11 cellular contexts compared by ENCODE assay signal in genomic region chr5:30401479-30402058, GRCh38.
DNase-seq lines count a peak whose midpoint lies in the region; ATAC-seq, FAIRE-seq and TF ChIP-seq lines count a peak whose summit lies in the region.
"Had no signal": no experiment of that assay in that cellular context is flagged by ENCODE, and none has a peak within 500 bp of the region (broad histone marks: within the 10 kb centered on the region; RNA-seq: fewer than 3 reads in every experiment).

No MANE protein-coding gene starts in this region.

- no peak overlapping the region for H3K27ac Mint-ChIP-seq in endodermal cell
- no peak overlapping the region for H3K27ac Mint-ChIP-seq in activated CD4-positive, alpha-beta T cell treated with anti-CD3 and anti-CD28 coated beads, Interleukin-2, amount 10 ng/mL, durations not matched to agents 7 days and 5 days
- H3K27ac Mint-ChIP-seq: T-helper 1 cell treated with Interleukin-12 subunit alpha and Interleukin-12 subunit beta and Interleukin-4 antibody, amounts not matched to agents 30 μg/mL and 1 μg/mL, for 36 hours had no signal

- no peak for TF ChIP-seq POLR2A in upper lobe of left lung (IDR thresholded peaks at IDR 0.05)

- 26 to 33% methylated on average over 2 to 3 of the region's 3 CpGs for WGBS in endodermal cell (ENCODE audit: insufficient coverage in 1 of 2, insufficient read length in 1 of 2), 2 experiments
- WGBS in pancreas, 2 donors = 11 to 20% methylated on average over 3 of the region's 3 CpGs
- WGBS in upper lobe of left lung, 2 donors = 36 to 47% methylated on average over 3 of the region's 3 CpGs

- no peaks in the 10 kb centered on the region for H3K27me3 ChIP-seq in endodermal cell (ENCODE audit: control insufficient read depth, insufficient read depth, low read length, poor library complexity, severe bottlenecking)
- H3K27me3 ChIP-seq in pancreas = no peaks in the 10 kb centered on the region
- H3K27me3 ChIP-seq in effector memory CD4-positive, alpha-beta T cell (replicated peaks; ENCODE audit: control insufficient read depth, insufficient read depth, low read length, poor library complexity, severe bottlenecking) = no peaks in the 10 kb centered on the region
- H3K27me3 ChIP-seq in upper lobe of left lung = no peaks in the 10 kb centered on the region
- H3K27me3 ChIP-seq: BLaER1 treated with 17β-estradiol and CSF1 and Interleukin-3, amounts not matched to agents 10 nM and 100 nM had no signal

- H3K9me3 Mint-ChIP-seq in endodermal cell = no peaks in the 10 kb centered on the region
- peaks cover 10% of the 10 kb centered on the region for H3K9me3 Mint-ChIP-seq in activated CD4-positive, alpha-beta T cell treated with anti-CD3 and anti-CD28 coated beads, Interleukin-2, amount 10 ng/mL, durations not matched to agents 7 days and 5 days

- no peaks in the 10 kb centered on the region for H3K9me3 ChIP-seq in endodermal cell (ENCODE audit: control insufficient read depth, low read length)
- H3K9me3 ChIP-seq in pancreas = no peaks in the 10 kb centered on the region
- H3K9me3 ChIP-seq in effector memory CD4-positive, alpha-beta T cell (ENCODE audit: control insufficient read depth, low read length) = no peaks in the 10 kb centered on the region
- H3K9me3 ChIP-seq in upper lobe of left lung = no peaks in the 10 kb centered on the region
- H3K9me3 ChIP-seq: BLaER1 treated with 17β-estradiol and CSF1 and Interleukin-3, amounts not matched to agents 10 nM and 100 nM had no signal

- FAIRE-seq in pancreas (lab: Jason Lieb, UNC) = no peak

- no peak for TF ChIP-seq EP300 in upper lobe of left lung (IDR thresholded peaks at IDR 0.05)

- no peak for ATAC-seq in pancreas
- no peak for ATAC-seq in upper lobe of left lung (ENCODE audit: low FRiP score in 2 of 2)

- POLR2A ChIA-PET in activated CD4-positive, alpha-beta T cell treated with anti-CD3 and anti-CD28 coated beads, Interleukin-2, amount 10 ng/mL, durations not matched to agents 7 days and 5 days (lab: Charles Lee) = no interaction called here

- H3K36me3 Mint-ChIP-seq in endodermal cell (ENCODE audit: low read depth) = no peaks in the 10 kb centered on the region
- no peaks in the 10 kb centered on the region for H3K36me3 Mint-ChIP-seq in activated CD4-positive, alpha-beta T cell treated with anti-CD3 and anti-CD28 coated beads, Interleukin-2, amount 10 ng/mL, durations not matched to agents 7 days and 5 days (ENCODE audit: low read depth)

- H3K4me3 ChIP-seq in endodermal cell (ENCODE audit: low read length) = no peak overlapping the region
- H3K4me3 ChIP-seq in pancreas = no peak overlapping the region
- H3K4me3 ChIP-seq in effector memory CD4-positive, alpha-beta T cell (ENCODE audit: insufficient read depth, low read depth, low read length, poor library complexity, severe bottlenecking) = no peak overlapping the region
- H3K4me3 ChIP-seq in upper lobe of left lung = no peak overlapping the region
- H3K4me3 ChIP-seq: BLaER1 treated with 17β-estradiol and CSF1 and Interleukin-3, amounts not matched to agents 10 nM and 100 nM; lung had no signal

- TF ChIP-seq CTCF in endodermal cell (conservative IDR thresholded peaks at IDR 0.05) (peak; percentile 87), pancreas (IDR thresholded peaks at IDR 0.05) (peak in 3 of 4 donors; percentile 15 to 22 (median 22)), upper lobe of left lung (IDR thresholded peaks at IDR 0.05) (peak in 3 of 6 experiments; percentile 33 to 38 (median 37))

- H3K27ac ChIP-seq in endodermal cell (ENCODE audit: low read depth, low read length) (no peak overlapping the region), pancreas (no peak overlapping the region), upper lobe of left lung (no peak overlapping the region)
- no peak overlapping the region for H3K27ac ChIP-seq in effector memory CD4-positive, alpha-beta T cell (ENCODE audit: insufficient read depth, low read length, poor library complexity, severe bottlenecking)
- H3K27ac ChIP-seq: BLaER1 treated with 17β-estradiol and CSF1 and Interleukin-3, amounts not matched to agents 10 nM and 100 nM had no signal

- no peaks in the 10 kb centered on the region for H3K27me3 Mint-ChIP-seq in endodermal cell (ENCODE audit: insufficient read depth)
- H3K27me3 Mint-ChIP-seq in activated CD4-positive, alpha-beta T cell treated with anti-CD3 and anti-CD28 coated beads, Interleukin-2, amount 10 ng/mL, durations not matched to agents 7 days and 5 days = no peaks in the 10 kb centered on the region

- H3K4me3 Mint-ChIP-seq in endodermal cell = no peak overlapping the region
- no peak overlapping the region for H3K4me3 Mint-ChIP-seq in activated CD4-positive, alpha-beta T cell treated with anti-CD3 and anti-CD28 coated beads, Interleukin-2, amount 10 ng/mL, durations not matched to agents 7 days and 5 days
- H3K4me3 Mint-ChIP-seq: T-helper 1 cell treated with Interleukin-12 subunit alpha and Interleukin-12 subunit beta and Interleukin-4 antibody, amounts not matched to agents 30 μg/mL and 1 μg/mL, for 36 hours had no signal

- H3K4me1 ChIP-seq in endodermal cell (ENCODE audit: control insufficient read depth, insufficient read depth, low read length) (no peaks in the 10 kb centered on the region), pancreas (no peaks in the 10 kb centered on the region), upper lobe of left lung (no peaks in the 10 kb centered on the region)
- H3K4me1 ChIP-seq in effector memory CD4-positive, alpha-beta T cell (ENCODE audit: control insufficient read depth, insufficient read depth, low read length, poor library complexity, severe bottlenecking) = no peaks in the 10 kb centered on the region
- H3K4me1 ChIP-seq: BLaER1 treated with 17β-estradiol and CSF1 and Interleukin-3, amounts not matched to agents 10 nM and 100 nM had no signal

- H3K9ac ChIP-seq in endodermal cell (ENCODE audit: extremely low read depth, low read length, poor library complexity, severe bottlenecking) = no peak overlapping the region
- H3K9ac ChIP-seq: BLaER1 treated with 17β-estradiol and CSF1 and Interleukin-3, amounts not matched to agents 10 nM and 100 nM had no signal

- no peaks in the 10 kb centered on the region for H3K4me1 Mint-ChIP-seq in endodermal cell
- no peaks in the 10 kb centered on the region for H3K4me1 Mint-ChIP-seq in activated CD4-positive, alpha-beta T cell treated with anti-CD3 and anti-CD28 coated beads, Interleukin-2, amount 10 ng/mL, durations not matched to agents 7 days and 5 days

- H3K36me3 ChIP-seq in endodermal cell (ENCODE audit: control insufficient read depth, insufficient read depth, low read length) (no peaks in the 10 kb centered on the region), pancreas (no peaks in the 10 kb centered on the region), upper lobe of left lung (no peaks in the 10 kb centered on the region)
- no peaks in the 10 kb centered on the region for H3K36me3 ChIP-seq in effector memory CD4-positive, alpha-beta T cell (ENCODE audit: control insufficient read depth, insufficient read depth, low read length)
- H3K36me3 ChIP-seq: BLaER1 treated with 17β-estradiol and CSF1 and Interleukin-3, amounts not matched to agents 10 nM and 100 nM had no signal

- DNase-seq in NOMO-1 treated with DMSO at 0.1 percent for 48 hours (lab: John Stamatoyannopoulos, UW; ENCODE audit: unreplicated experiment) = peak; percentile 24
- DNase-seq in NOMO-1 treated with dmso at 0.1 percent for 144 hours (lab: John Stamatoyannopoulos, UW; ENCODE audit: unreplicated experiment) = no peak
- DNase-seq in NCI-H774 (lab: John Stamatoyannopoulos, UW) = peak; percentile 33
- peak; percentile 88 for DNase-seq in endodermal cell
- peak in 2 of 6 donors; percentile 17 to 18 for DNase-seq in pancreas
- DNase-seq in effector memory CD4-positive, alpha-beta T cell = no peak
- no peak for DNase-seq in upper lobe of left lung
- DNase-seq in activated CD4-positive, alpha-beta T cell treated with anti-CD3 and anti-CD28 coated beads, Interleukin-2, amount 10 ng/mL, durations not matched to agents 7 days and 5 days = no peak

- CTCF ChIA-PET in activated CD4-positive, alpha-beta T cell treated with anti-CD3 and anti-CD28 coated beads, Interleukin-2, amount 10 ng/mL, durations not matched to agents 7 days and 5 days (lab: Charles Lee) = no interaction called here

- intact Hi-C loops in pancreas (cut with DNase I) = loop anchor here in 1 of 3 donors (10.0 kb wide), 1 partner anchor 833 kb away; no protein-coding TSS in a partner anchor

Comparison
In these comparisons a context has a peak if more than half of its experiments do, and no peak if none do; other contexts are left out.
1. DNase-seq: peak in NOMO-1 treated with DMSO at 0.1 percent for 48 hours (single experiment), NCI-H774 (single experiment) and endodermal cell (single experiment); none in NOMO-1 treated with dmso at 0.1 percent for 144 hours (single experiment), effector memory CD4-positive, alpha-beta T cell (0 of 3), upper lobe of left lung (0 of 2) and activated CD4-positive, alpha-beta T cell treated with anti-CD3 and anti-CD28 coated beads, Interleukin-2, amount 10 ng/mL, durations not matched to agents 7 days and 5 days (single experiment).